In genomic region chr7:28840515-28841125, GRCh38 we compare ENCODE assay signal across 9 cellular contexts.
DNase-seq lines count a peak whose midpoint lies in the region; ATAC-seq, FAIRE-seq and TF ChIP-seq lines count a peak whose summit lies in the region.
"Had no signal": no experiment of that assay in that cellular context is flagged by ENCODE, and none has a peak within 500 bp of the region (broad histone marks: within the 10 kb centered on the region; RNA-seq: fewer than 3 reads in every experiment).

No MANE protein-coding gene starts in this region.

- H4K91ac ChIP-seq in neuronal stem cell (ENCODE audit: low read depth, low read length, poor library complexity) = no peak overlapping the region

- H3K27ac ChIP-seq in HCT116 (ENCODE audit: low read depth, low read length) (no peak overlapping the region), Peyer's patch (no peak overlapping the region), neuronal stem cell (replicated peaks; ENCODE audit: low read length) (no peak overlapping the region)

- no peaks in the 10 kb centered on the region for H4K20me1 ChIP-seq in HCT116 (ENCODE audit: insufficient read depth)

- H3K4ac ChIP-seq in neuronal stem cell (ENCODE audit: low read length) = no peak overlapping the region

- peak; percentile 47 for DNase-seq in ACHN
- peak; percentile 7 for DNase-seq in HCT116 (ENCODE audit: low read depth, low spot score)
- DNase-seq in Peyer's patch = no peak
- peak; percentile 38 for DNase-seq in germinal center (ENCODE audit: low spot score)
- DNase-seq in GM19239 (ENCODE audit: insufficient read length, low spot score) = no peak
- DNase-seq in occipital lobe (lab: John Stamatoyannopoulos, UW) = no peak
- DNase-seq in stimulated activated CD4-positive, alpha-beta T cell treated with anti-CD3 and anti-CD28 coated beads, Interleukin-2, amount 100 ng/mL, for 48 hours = no peak
- DNase-seq in neuronal stem cell (ENCODE audit: low spot score) = no peak
- DNase-seq: activated CD4-positive, alpha-beta T cell treated with anti-CD3 and anti-CD28 coated beads, Interleukin-2, amount 50 U/mL, for 48 hours had no signal

- in situ Hi-C loops in ACHN (cut with HindIII; ENCODE audit: low pct_ligation_motif_present, low pct_unique_long_range_greater_than_20kb, low sequenced_read_pairs) = no loop called here

- TF ChIP-seq CTCF in HCT116 (IDR thresholded peaks at IDR 0.05 in 2 of 3, conservative IDR thresholded peaks at IDR 0.05 in 1 of 3; ENCODE audit: borderline replicate concordance in 1 of 3, insufficient read depth in 1 of 3, low read depth in 2 of 3, low read length in 2 of 3) (peak; percentile 11 to 63 (median 57); a peak in 5 of 6 replicates), Peyer's patch (IDR thresholded peaks at IDR 0.05) (peak in 5 of 6 experiments; percentile 11 to 34 (median 25))

- H3K4me3 ChIP-seq in HCT116 (replicated peaks in 1 of 2; ENCODE audit: low read depth in 1 of 2, low read length in 2 of 2) (no peak overlapping the region), Peyer's patch (no peak overlapping the region), neuronal stem cell (ENCODE audit: low read length in 2 of 2) (no peak overlapping the region)

- H3K9ac ChIP-seq in HCT116 (ENCODE audit: low read length) (no peak overlapping the region), neuronal stem cell (ENCODE audit: low read depth, low read length, poor library complexity) (no peak overlapping the region)

- H3K9me2 ChIP-seq in HCT116 (ENCODE audit: insufficient read depth) = no peaks in the 10 kb centered on the region

- BruUV-seq in HCT116 (replicated peaks; lab: Mats Ljungman, UMichigan) = no TSS peak

- H2BK120ac ChIP-seq in neuronal stem cell (ENCODE audit: low read depth, low read length) = no peak overlapping the region

- no peak overlapping the region for H3K18ac ChIP-seq in neuronal stem cell (ENCODE audit: low read length)

- H3K36me3 ChIP-seq in HCT116 (ENCODE audit: control insufficient read depth in 1 of 2, insufficient read depth in 2 of 2, low read length in 2 of 2) (no peaks in the 10 kb centered on the region), Peyer's patch (no peaks in the 10 kb centered on the region), neuronal stem cell (replicated peaks in 1 of 2; ENCODE audit: control insufficient read depth in 2 of 2, insufficient read depth in 2 of 2, low read length in 2 of 2) (no peaks in the 10 kb centered on the region)

- H3K9me3 ChIP-seq in HCT116 (ENCODE audit: control insufficient read depth in 1 of 2, insufficient read depth in 1 of 2, low read depth in 1 of 2, low read length in 2 of 2) (no peaks in the 10 kb centered on the region), Peyer's patch (no peaks in the 10 kb centered on the region), neuronal stem cell (replicated peaks in 1 of 2; ENCODE audit: control insufficient read depth in 2 of 2, insufficient read depth in 1 of 2, low read depth in 1 of 2, low read length in 2 of 2) (peaks cover 0 to 3% of the 10 kb centered on the region in 2 donors)

- no peak overlapping the region for H3K4me2 ChIP-seq in HCT116 (ENCODE audit: low read length)
- H3K4me2 ChIP-seq in neuronal stem cell (ENCODE audit: insufficient read depth, low read length, poor library complexity, severe bottlenecking) = no peak overlapping the region

- no peaks in the 10 kb centered on the region for H3K79me1 ChIP-seq in neuronal stem cell (ENCODE audit: low read depth, low read length)

- peak; percentile 72 for ATAC-seq in HCT116

- CTCF ChIA-PET in HCT116 (lab: Charles Lee) = interaction anchor here (0.6 to 1.2 kb wide), 4 partner anchors 11 to 82 kb away, joined by 3 to 5 read pairs (median 4); no protein-coding TSS in a partner anchor

- no peak for TF ChIP-seq RAD21 in HCT116 (IDR thresholded peaks at IDR 0.05; ENCODE audit: low read depth)

- H2BK12ac ChIP-seq in neuronal stem cell (ENCODE audit: low read length) = no peak overlapping the region

- no peak overlapping the region for H2BK15ac ChIP-seq in neuronal stem cell (ENCODE audit: low read length)

- POLR2A ChIA-PET in HCT116 (lab: Charles Lee) = no interaction called here

- no peak for TF ChIP-seq POLR2A in HCT116 (IDR thresholded peaks at IDR 0.05; ENCODE audit: borderline replicate concordance, extremely low read depth, insufficient read depth, insufficient read length)
- TF ChIP-seq POLR2A in Peyer's patch (IDR thresholded peaks at IDR 0.05) = no peak

- RAD21 ChIA-PET in HCT116 (lab: Charles Lee; ENCODE audit: low non-redundant PET in 1 of 2, low total read pairs in 2 of 2, uncharacterized antibody in 2 of 2, unreplicated experiment in 2 of 2) = no interaction called here

- no peak overlapping the region for H2BK5ac ChIP-seq in neuronal stem cell (ENCODE audit: low read length)

- H3K4me1 ChIP-seq in HCT116 (ENCODE audit: control insufficient read depth in 1 of 2, insufficient read depth in 2 of 2, low read length in 2 of 2) (peaks cover 0 to 4% of the 10 kb centered on the region in 2 experiments; a peak in 1 of 4 replicates), Peyer's patch (no peaks in the 10 kb centered on the region), neuronal stem cell (ENCODE audit: control insufficient read depth in 2 of 2, insufficient read depth in 1 of 2, low read depth in 1 of 2, low read length in 2 of 2) (peaks cover 0 to 5% of the 10 kb centered on the region in 2 donors)

- H3K27me3 ChIP-seq in HCT116 (ENCODE audit: insufficient read depth, low read length) (no peaks in the 10 kb centered on the region), Peyer's patch (no peaks in the 10 kb centered on the region), neuronal stem cell (ENCODE audit: control insufficient read depth in 3 of 3, insufficient read depth in 3 of 3, low read depth in 1 of 3, low read length in 3 of 3) (no peaks in the 10 kb centered on the region)

- H2AK5ac ChIP-seq in neuronal stem cell (ENCODE audit: low read depth, low read length) = no peak overlapping the region

- peak overlapping the region; percentile 43 for H2AFZ ChIP-seq in HCT116 (ENCODE audit: low read depth, low read length, poor library complexity, severe bottlenecking)
- no peak overlapping the region for H2AFZ ChIP-seq in neuronal stem cell (ENCODE audit: low read length)

- intact Hi-C loops in HCT116 (cut with micrococcal nuclease) = no loop called here

- no CpG with 5 or more reads among the region's 5 CpGs for WGBS in neuronal stem cell (ENCODE audit: extremely low coverage in 2 of 2, insufficient read length in 2 of 2, insufficient replicate concordance in 1 of 2), 2 donors

- H4K8ac ChIP-seq in neuronal stem cell (ENCODE audit: low read depth, low read length) = no peak overlapping the region

- no peak for FAIRE-seq in GM19239 (lab: Jason Lieb, UNC)

- no peaks in the 10 kb centered on the region for H3K79me2 ChIP-seq in HCT116 (ENCODE audit: insufficient read depth, low read length)

- no peak overlapping the region for H3K23ac ChIP-seq in neuronal stem cell (ENCODE audit: low read depth, low read length, poor library complexity)

- H3K14ac ChIP-seq in neuronal stem cell (ENCODE audit: low read length) = no peak overlapping the region

TF ChIP-seq in HCT116, 20 proteins besides CTCF, POLR2A, EP300 and RAD21 (continues in another document):
- no peak for TF ChIP-seq FOSL1 (IDR thresholded peaks at IDR 0.05; ENCODE audit: low read depth)
- TF ChIP-seq SP1 (IDR thresholded peaks at IDR 0.05; ENCODE audit: low read depth) = no peak
- no peak for TF ChIP-seq POLR2AphosphoS5 (IDR thresholded peaks at IDR 0.05; ENCODE audit: low read depth, low read length)
- no peak for TF ChIP-seq ELF1 (IDR thresholded peaks at IDR 0.05; ENCODE audit: borderline replicate concordance, low read depth)
- no peak for TF ChIP-seq MAX (IDR thresholded peaks at IDR 0.05)
- no peak for TF ChIP-seq TCF7L2 (IDR thresholded peaks at IDR 0.05; ENCODE audit: borderline replicate concordance, extremely low read depth, insufficient read depth, insufficient read length)
- TF ChIP-seq REST (IDR thresholded peaks at IDR 0.05; ENCODE audit: low read depth) = no peak
- no peak for TF ChIP-seq SRF (IDR thresholded peaks at IDR 0.05; ENCODE audit: low read depth)

Comparison
In these comparisons a context has a peak if more than half of its experiments do, and no peak if none do; other contexts are left out.
1. DNase-seq: peak in ACHN (single experiment), HCT116 (single experiment) and germinal center (single experiment); none in Peyer's patch (0 of 3), GM19239 (single experiment), occipital lobe (single experiment), stimulated activated CD4-positive, alpha-beta T cell treated with anti-CD3 and anti-CD28 coated beads, Interleukin-2, amount 100 ng/mL, for 48 hours (0 of 2) and neuronal stem cell (single experiment).